ENCODE assay signal across 1 cellular context in genomic region chr3:168077091-168077490, GRCh38.
TF ChIP-seq lines count a peak whose summit lies in the region.

No MANE protein-coding gene starts in this region.

TF ChIP-seq in H1, 55 proteins besides CTCF, POLR2A, EP300 and RAD21:
- TF ChIP-seq TBP (IDR thresholded peaks at IDR 0.05; ENCODE audit: low read depth, low read length) (no peak), EZH2 (IDR thresholded peaks at IDR 0.05; ENCODE audit: low read depth, low read length, severe bottlenecking) (no peak)
